Comparison of ENCODE assay signal across 1 cellular context in the genomic region with DNA sequence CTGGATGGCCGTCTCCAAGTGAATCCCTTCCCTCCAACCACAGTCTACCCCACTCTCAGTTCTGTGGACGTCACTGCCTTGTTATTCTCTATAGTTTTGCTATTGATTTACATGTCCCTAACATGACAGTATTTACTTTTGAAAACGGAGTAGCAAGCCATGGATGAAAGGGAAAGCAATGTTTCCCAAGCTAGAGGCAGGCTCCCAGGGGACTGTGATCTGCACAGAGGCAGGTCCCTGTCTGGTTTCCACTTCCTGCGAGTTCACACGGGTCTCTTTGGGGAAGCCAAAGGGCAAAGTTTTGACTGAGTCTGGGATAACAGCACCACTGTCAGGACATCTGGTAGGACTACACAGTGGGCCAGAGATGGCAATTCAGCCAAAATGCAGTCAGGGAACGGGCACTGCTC.
A peak's percentile ranks its signal among the peaks of the same experiment; 100 is the strongest.
TF ChIP-seq lines count a peak whose summit lies in the region.

No MANE protein-coding gene starts in this region.

TF ChIP-seq in HepG2, 621 proteins besides CTCF, POLR2A, EP300 and RAD21 (continued from another document and continues in another):
- TF ChIP-seq, protein P1, sequence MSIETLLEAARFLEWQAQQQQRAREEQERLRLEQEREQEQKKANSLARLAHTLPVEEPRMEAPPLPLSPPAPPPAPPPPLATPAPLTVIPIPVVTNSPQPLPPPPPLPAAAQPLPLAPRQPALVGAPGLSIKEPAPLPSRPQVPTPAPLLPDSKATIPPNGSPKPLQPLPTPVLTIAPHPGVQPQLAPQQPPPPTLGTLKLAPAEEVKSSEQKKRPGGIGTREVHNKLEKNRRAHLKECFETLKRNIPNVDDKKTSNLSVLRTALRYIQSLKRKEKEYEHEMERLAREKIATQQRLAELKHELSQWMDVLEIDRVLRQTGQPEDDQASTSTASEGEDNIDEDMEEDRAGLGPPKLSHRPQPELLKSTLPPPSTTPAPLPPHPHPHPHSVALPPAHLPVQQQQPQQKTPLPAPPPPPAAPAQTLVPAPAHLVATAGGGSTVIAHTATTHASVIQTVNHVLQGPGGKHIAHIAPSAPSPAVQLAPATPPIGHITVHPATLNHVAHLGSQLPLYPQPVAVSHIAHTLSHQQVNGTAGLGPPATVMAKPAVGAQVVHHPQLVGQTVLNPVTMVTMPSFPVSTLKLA (IDR thresholded peaks at IDR 0.05) = no peak
- TF ChIP-seq SNRNP70 (IDR thresholded peaks at IDR 0.05; ENCODE audit: low read depth, low read length) (no peak), NBN (conservative IDR thresholded peaks at IDR 0.05) (no peak), RFXAP (CRISPR knock-in tag; IDR thresholded peaks at IDR 0.05; ENCODE audit: borderline replicate concordance) (no peak), MIER2 (CRISPR knock-in tag; IDR thresholded peaks at IDR 0.05) (no peak), CENPT (CRISPR knock-in tag; IDR thresholded peaks at IDR 0.05; ENCODE audit: low read depth) (no peak), ZSCAN30 (CRISPR knock-in tag; IDR thresholded peaks at IDR 0.05) (no peak), NFYB (CRISPR knock-in tag; IDR thresholded peaks at IDR 0.05) (no peak), ZNF383 (CRISPR knock-in tag; IDR thresholded peaks at IDR 0.05; ENCODE audit: borderline replicate concordance) (no peak), ZNF337 (CRISPR knock-in tag; IDR thresholded peaks at IDR 0.05; ENCODE audit: borderline replicate concordance, low read depth) (no peak), MIXL1 (CRISPR knock-in tag; IDR thresholded peaks at IDR 0.05) (no peak), CAMTA2 (CRISPR knock-in tag; IDR thresholded peaks at IDR 0.05; ENCODE audit: borderline replicate concordance) (no peak), TAF1 (CRISPR knock-in tag; IDR thresholded peaks at IDR 0.05) (no peak), HNF4G (IDR thresholded peaks at IDR 0.05; ENCODE audit: borderline replicate concordance, low read depth, low read length) (peak; percentile 76), HNF4G (CRISPR knock-in tag; IDR thresholded peaks at IDR 0.05; ENCODE audit: borderline replicate concordance, low read depth) (no peak), ZNF780A (CRISPR knock-in tag; IDR thresholded peaks at IDR 0.05) (no peak), ZBTB1 (CRISPR knock-in tag; IDR thresholded peaks at IDR 0.05; ENCODE audit: borderline replicate concordance) (no peak), FOXK2 (IDR thresholded peaks at IDR 0.05) (no peak), REXO4 (CRISPR knock-in tag; IDR thresholded peaks at IDR 0.05; ENCODE audit: borderline replicate concordance) (no peak), GATAD1 (CRISPR knock-in tag; IDR thresholded peaks at IDR 0.05) (no peak), ZFAT (CRISPR knock-in tag; conservative IDR thresholded peaks at IDR 0.05) (no peak), PLRG1 (conservative IDR thresholded peaks at IDR 0.05) (no peak), GABPB1 (CRISPR knock-in tag; IDR thresholded peaks at IDR 0.05) (peak; percentile 22; the same call in 1 of the 2 replicates), CREM (IDR thresholded peaks at IDR 0.05) (no peak), CREM (CRISPR knock-in tag; IDR thresholded peaks at IDR 0.05) (no peak), ZMYM2 (CRISPR knock-in tag; IDR thresholded peaks at IDR 0.05) (no peak), KLF9 (CRISPR knock-in tag; IDR thresholded peaks at IDR 0.05; ENCODE audit: low read depth) (no peak), KDM4B (CRISPR knock-in tag; IDR thresholded peaks at IDR 0.05) (no peak), ZNF746 (CRISPR knock-in tag; IDR thresholded peaks at IDR 0.05) (no peak), ZMYM3 (CRISPR knock-in tag; IDR thresholded peaks at IDR 0.05) (0 out of 2 replicates have a peak, but pooled peaks have one; percentile 8), SUZ12 (IDR thresholded peaks at IDR 0.05; ENCODE audit: low read depth, low read length) (no peak), KLF13 (CRISPR knock-in tag; IDR thresholded peaks at IDR 0.05) (no peak), ZNF562 (CRISPR knock-in tag; IDR thresholded peaks at IDR 0.05; ENCODE audit: borderline replicate concordance) (no peak), HMG20A (CRISPR knock-in tag; IDR thresholded peaks at IDR 0.05; ENCODE audit: borderline replicate concordance) (no peak), KLF15 (CRISPR knock-in tag; IDR thresholded peaks at IDR 0.05; ENCODE audit: borderline replicate concordance) (no peak), ZNF17 (CRISPR knock-in tag; IDR thresholded peaks at IDR 0.05) (no peak), TCF7 (IDR thresholded peaks at IDR 0.05; ENCODE audit: low read depth) (no peak), YY1 (IDR thresholded peaks at IDR 0.05; ENCODE audit: insufficient read depth, insufficient replicate concordance, low read depth, low read length) (no peak)
- TF ChIP-seq, protein P2, sequence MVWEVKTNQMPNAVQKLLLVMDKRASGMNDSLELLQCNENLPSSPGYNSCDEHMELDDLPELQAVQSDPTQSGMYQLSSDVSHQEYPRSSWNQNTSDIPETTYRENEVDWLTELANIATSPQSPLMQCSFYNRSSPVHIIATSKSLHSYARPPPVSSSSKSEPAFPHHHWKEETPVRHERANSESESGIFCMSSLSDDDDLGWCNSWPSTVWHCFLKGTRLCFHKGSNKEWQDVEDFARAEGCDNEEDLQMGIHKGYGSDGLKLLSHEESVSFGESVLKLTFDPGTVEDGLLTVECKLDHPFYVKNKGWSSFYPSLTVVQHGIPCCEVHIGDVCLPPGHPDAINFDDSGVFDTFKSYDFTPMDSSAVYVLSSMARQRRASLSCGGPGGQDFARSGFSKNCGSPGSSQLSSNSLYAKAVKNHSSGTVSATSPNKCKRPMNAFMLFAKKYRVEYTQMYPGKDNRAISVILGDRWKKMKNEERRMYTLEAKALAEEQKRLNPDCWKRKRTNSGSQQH (CRISPR knock-in tag; IDR thresholded peaks at IDR 0.05; ENCODE audit: low read depth) = no peak
- TF ChIP-seq, protein P3, sequence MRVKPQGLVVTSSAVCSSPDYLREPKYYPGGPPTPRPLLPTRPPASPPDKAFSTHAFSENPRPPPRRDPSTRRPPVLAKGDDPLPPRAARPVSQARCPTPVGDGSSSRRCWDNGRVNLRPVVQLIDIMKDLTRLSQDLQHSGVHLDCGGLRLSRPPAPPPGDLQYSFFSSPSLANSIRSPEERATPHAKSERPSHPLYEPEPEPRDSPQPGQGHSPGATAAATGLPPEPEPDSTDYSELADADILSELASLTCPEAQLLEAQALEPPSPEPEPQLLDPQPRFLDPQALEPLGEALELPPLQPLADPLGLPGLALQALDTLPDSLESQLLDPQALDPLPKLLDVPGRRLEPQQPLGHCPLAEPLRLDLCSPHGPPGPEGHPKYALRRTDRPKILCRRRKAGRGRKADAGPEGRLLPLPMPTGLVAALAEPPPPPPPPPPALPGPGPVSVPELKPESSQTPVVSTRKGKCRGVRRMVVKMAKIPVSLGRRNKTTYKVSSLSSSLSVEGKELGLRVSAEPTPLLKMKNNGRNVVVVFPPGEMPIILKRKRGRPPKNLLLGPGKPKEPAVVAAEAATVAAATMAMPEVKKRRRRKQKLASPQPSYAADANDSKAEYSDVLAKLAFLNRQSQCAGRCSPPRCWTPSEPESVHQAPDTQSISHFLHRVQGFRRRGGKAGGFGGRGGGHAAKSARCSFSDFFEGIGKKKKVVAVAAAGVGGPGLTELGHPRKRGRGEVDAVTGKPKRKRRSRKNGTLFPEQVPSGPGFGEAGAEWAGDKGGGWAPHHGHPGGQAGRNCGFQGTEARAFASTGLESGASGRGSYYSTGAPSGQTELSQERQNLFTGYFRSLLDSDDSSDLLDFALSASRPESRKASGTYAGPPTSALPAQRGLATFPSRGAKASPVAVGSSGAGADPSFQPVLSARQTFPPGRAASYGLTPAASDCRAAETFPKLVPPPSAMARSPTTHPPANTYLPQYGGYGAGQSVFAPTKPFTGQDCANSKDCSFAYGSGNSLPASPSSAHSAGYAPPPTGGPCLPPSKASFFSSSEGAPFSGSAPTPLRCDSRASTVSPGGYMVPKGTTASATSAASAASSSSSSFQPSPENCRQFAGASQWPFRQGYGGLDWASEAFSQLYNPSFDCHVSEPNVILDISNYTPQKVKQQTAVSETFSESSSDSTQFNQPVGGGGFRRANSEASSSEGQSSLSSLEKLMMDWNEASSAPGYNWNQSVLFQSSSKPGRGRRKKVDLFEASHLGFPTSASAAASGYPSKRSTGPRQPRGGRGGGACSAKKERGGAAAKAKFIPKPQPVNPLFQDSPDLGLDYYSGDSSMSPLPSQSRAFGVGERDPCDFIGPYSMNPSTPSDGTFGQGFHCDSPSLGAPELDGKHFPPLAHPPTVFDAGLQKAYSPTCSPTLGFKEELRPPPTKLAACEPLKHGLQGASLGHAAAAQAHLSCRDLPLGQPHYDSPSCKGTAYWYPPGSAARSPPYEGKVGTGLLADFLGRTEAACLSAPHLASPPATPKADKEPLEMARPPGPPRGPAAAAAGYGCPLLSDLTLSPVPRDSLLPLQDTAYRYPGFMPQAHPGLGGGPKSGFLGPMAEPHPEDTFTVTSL (CRISPR knock-in tag; IDR thresholded peaks at IDR 0.05; ENCODE audit: borderline replicate concordance) = 0 out of 2 replicates have a peak, but pooled peaks have one; percentile 16
- TF ChIP-seq, protein P4, sequence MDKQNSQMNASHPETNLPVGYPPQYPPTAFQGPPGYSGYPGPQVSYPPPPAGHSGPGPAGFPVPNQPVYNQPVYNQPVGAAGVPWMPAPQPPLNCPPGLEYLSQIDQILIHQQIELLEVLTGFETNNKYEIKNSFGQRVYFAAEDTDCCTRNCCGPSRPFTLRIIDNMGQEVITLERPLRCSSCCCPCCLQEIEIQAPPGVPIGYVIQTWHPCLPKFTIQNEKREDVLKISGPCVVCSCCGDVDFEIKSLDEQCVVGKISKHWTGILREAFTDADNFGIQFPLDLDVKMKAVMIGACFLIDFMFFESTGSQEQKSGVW (CRISPR knock-in tag; IDR thresholded peaks at IDR 0.05; ENCODE audit: borderline replicate concordance) = no peak
- TF ChIP-seq, protein P5, sequence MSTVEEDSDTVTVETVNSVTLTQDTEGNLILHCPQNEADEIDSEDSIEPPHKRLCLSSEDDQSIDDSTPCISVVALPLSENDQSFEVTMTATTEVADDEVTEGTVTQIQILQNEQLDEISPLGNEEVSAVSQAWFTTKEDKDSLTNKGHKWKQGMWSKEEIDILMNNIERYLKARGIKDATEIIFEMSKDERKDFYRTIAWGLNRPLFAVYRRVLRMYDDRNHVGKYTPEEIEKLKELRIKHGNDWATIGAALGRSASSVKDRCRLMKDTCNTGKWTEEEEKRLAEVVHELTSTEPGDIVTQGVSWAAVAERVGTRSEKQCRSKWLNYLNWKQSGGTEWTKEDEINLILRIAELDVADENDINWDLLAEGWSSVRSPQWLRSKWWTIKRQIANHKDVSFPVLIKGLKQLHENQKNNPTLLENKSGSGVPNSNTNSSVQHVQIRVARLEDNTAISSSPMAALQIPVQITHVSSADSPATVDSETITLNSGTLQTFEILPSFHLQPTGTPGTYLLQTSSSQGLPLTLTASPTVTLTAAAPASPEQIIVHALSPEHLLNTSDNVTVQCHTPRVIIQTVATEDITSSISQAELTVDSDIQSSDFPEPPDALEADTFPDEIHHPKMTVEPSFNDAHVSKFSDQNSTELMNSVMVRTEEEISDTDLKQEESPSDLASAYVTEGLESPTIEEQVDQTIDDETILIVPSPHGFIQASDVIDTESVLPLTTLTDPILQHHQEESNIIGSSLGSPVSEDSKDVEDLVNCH (CRISPR knock-in tag; IDR thresholded peaks at IDR 0.05) = no peak
- TF ChIP-seq, protein P6, sequence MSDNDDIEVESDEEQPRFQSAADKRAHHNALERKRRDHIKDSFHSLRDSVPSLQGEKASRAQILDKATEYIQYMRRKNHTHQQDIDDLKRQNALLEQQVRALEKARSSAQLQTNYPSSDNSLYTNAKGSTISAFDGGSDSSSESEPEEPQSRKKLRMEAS (IDR thresholded peaks at IDR 0.05) = no peak
- TF ChIP-seq, protein P7, sequence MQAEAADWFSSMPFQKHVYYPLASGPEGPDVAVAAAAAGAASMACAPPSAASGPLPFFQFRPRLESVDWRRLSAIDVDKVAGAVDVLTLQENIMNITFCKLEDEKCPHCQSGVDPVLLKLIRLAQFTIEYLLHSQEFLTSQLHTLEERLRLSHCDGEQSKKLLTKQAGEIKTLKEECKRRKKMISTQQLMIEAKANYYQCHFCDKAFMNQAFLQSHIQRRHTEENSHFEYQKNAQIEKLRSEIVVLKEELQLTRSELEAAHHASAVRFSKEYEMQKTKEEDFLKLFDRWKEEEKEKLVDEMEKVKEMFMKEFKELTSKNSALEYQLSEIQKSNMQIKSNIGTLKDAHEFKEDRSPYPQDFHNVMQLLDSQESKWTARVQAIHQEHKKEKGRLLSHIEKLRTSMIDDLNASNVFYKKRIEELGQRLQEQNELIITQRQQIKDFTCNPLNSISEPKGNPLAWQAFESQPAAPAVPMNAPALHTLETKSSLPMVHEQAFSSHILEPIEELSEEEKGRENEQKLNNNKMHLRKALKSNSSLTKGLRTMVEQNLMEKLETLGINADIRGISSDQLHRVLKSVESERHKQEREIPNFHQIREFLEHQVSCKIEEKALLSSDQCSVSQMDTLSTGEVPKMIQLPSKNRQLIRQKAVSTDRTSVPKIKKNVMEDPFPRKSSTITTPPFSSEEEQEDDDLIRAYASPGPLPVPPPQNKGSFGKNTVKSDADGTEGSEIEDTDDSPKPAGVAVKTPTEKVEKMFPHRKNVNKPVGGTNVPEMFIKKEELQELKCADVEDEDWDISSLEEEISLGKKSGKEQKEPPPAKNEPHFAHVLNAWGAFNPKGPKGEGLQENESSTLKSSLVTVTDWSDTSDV (CRISPR knock-in tag; IDR thresholded peaks at IDR 0.05) = no peak
- TF ChIP-seq, protein P8, sequence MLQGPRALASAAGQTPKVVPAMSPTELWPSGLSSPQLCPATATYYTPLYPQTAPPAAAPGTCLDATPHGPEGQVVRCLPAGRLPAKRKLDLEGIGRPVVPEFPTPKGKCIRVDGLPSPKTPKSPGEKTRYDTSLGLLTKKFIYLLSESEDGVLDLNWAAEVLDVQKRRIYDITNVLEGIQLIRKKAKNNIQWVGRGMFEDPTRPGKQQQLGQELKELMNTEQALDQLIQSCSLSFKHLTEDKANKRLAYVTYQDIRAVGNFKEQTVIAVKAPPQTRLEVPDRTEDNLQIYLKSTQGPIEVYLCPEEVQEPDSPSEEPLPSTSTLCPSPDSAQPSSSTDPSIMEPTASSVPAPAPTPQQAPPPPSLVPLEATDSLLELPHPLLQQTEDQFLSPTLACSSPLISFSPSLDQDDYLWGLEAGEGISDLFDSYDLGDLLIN (CRISPR knock-in tag; IDR thresholded peaks at IDR 0.05; ENCODE audit: borderline replicate concordance) = no peak
- TF ChIP-seq, protein P9, sequence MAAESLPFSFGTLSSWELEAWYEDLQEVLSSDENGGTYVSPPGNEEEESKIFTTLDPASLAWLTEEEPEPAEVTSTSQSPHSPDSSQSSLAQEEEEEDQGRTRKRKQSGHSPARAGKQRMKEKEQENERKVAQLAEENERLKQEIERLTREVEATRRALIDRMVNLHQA (CRISPR knock-in tag; IDR thresholded peaks at IDR 0.05) = no peak
- TF ChIP-seq, protein P10, sequence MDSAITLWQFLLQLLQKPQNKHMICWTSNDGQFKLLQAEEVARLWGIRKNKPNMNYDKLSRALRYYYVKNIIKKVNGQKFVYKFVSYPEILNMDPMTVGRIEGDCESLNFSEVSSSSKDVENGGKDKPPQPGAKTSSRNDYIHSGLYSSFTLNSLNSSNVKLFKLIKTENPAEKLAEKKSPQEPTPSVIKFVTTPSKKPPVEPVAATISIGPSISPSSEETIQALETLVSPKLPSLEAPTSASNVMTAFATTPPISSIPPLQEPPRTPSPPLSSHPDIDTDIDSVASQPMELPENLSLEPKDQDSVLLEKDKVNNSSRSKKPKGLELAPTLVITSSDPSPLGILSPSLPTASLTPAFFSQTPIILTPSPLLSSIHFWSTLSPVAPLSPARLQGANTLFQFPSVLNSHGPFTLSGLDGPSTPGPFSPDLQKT (CRISPR knock-in tag; IDR thresholded peaks at IDR 0.05; ENCODE audit: borderline replicate concordance) = no peak
